ENCODE assay signal across 25 cellular contexts in the genomic region with DNA sequence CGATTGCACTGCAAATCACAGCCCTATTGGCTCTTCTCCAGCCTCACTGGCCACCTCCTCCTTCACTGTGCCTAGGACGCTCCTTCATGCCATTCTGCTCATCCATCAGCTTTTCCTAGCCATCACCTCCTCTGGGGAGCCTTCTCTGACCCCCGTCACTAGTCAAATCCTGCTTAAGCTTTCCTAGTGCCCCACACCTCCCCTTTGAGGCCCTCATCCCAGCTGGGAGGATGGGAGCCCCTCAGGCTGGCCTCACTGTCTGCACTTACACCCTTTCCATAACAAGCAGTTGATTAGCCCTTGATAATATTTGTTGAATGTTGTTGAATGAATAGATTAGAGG. TPM values are rescaled to one million over a fixed set of nuclear protein-coding genes. Genes with fewer than 3 reads are reported as not detected.
DNase-seq lines count a peak whose midpoint lies in the region; ATAC-seq, FAIRE-seq and TF ChIP-seq lines count a peak whose summit lies in the region.
"Had no signal": no experiment of that assay in that cellular context is flagged by ENCODE, and none has a peak within 500 bp of the region (broad histone marks: within the 10 kb centered on the region; RNA-seq: fewer than 3 reads in every experiment).

No MANE protein-coding gene starts in this region.

- H3K9me3 Mint-ChIP-seq in H9 (no peaks in the 10 kb centered on the region), osteocyte (ENCODE audit: unreplicated experiment) (no peaks in the 10 kb centered on the region)

- FAIRE-seq in H1 (lab: Jason Lieb, UNC), result no peak
- FAIRE-seq in H54 (lab: Jason Lieb, UNC), result no peak
- FAIRE-seq: G401.6 had no signal

- H3K27me3 ChIP-seq in H9 (ENCODE audit: insufficient read depth, low read length), result no peaks in the 10 kb centered on the region; the same call in 1 of the 2 replicates
- H3K27me3 ChIP-seq in H1 (replicated peaks in 1 of 4; ENCODE audit: control insufficient read depth in 3 of 4, extremely low read depth in 1 of 4, insufficient read depth in 3 of 4, low read length in 3 of 4), result peaks cover 0 to 10% (median 3%) of the 10 kb centered on the region in 4 experiments; a peak in 5 of 7 replicates

- H3K56ac ChIP-seq in H9 (ENCODE audit: insufficient read length, low read depth, low read length), result no peak overlapping the region
- no peak overlapping the region for H3K56ac ChIP-seq in H1 (replicated peaks; ENCODE audit: insufficient read length, low read depth, low read length)

- H2BK12ac ChIP-seq in H9 (ENCODE audit: insufficient read length, low read depth, low read length) (no peak overlapping the region), H1 (ENCODE audit: low read depth, low read length) (peak overlapping the region; percentile 60; the same call in 1 of the 2 replicates)

- no peak overlapping the region for H3K18ac ChIP-seq in H9 (ENCODE audit: insufficient read length, low read depth, low read length)
- no peak overlapping the region for H3K18ac ChIP-seq in H1 (ENCODE audit: extremely low read depth, low read length)

- WGBS in H9 (ENCODE audit: extremely low coverage, insufficient read length, low lambda C conversion rate), result no CpG with 5 or more reads among the region's 3 CpGs
- WGBS in H1 (ENCODE audit: extremely low coverage in 1 of 2, insufficient coverage in 1 of 2, insufficient read length in 1 of 2, insufficient replicate concordance in 2 of 2, low coverage in 1 of 2, low lambda C conversion rate in 2 of 2, missing lambda C conversion rate in 1 of 2), 2 experiments, result 89% methylated on average over 3 of the region's 3 CpGs; no CpG with 5 or more reads in 1 of the 2 experiments

- H3K27ac ChIP-seq in H9 (ENCODE audit: insufficient read length, low read depth, low read length), result no peak overlapping the region
- no peak overlapping the region for H3K27ac ChIP-seq in H1 (ENCODE audit: low read depth, low read length)
- H3K27ac ChIP-seq: 22Rv1, C4-2B, PC-9, RWPE1, SK-N-MC had no signal

- H2AFZ ChIP-seq in H9 (ENCODE audit: low read length) (no peak overlapping the region), H1 (ENCODE audit: low read length) (no peak overlapping the region)
- H2AFZ ChIP-seq: PC-9 had no signal

- no peak for TF ChIP-seq POLR2A in H1 (IDR thresholded peaks at IDR 0.05; ENCODE audit: control extremely low read depth in 1 of 2, low read depth in 2 of 2, low read length in 2 of 2)
- no peak for TF ChIP-seq POLR2A in GM18505 (IDR thresholded peaks at IDR 0.05; ENCODE audit: borderline replicate concordance, extremely low read depth, insufficient read depth, insufficient read length)
- TF ChIP-seq POLR2A in H54 (IDR thresholded peaks at IDR 0.05; ENCODE audit: low read depth, low read length), result no peak

- no peaks in the 10 kb centered on the region for H3K79me1 ChIP-seq in H9 (ENCODE audit: insufficient read depth, low read depth, low read length, poor library complexity, severe bottlenecking)
- no peaks in the 10 kb centered on the region for H3K79me1 ChIP-seq in H1 (ENCODE audit: low read depth, low read length)

- no peak overlapping the region for H2BK15ac ChIP-seq in H9 (ENCODE audit: low read depth, low read length)
- H2BK15ac ChIP-seq in H1 (ENCODE audit: low read length), result no peak overlapping the region

- H3K4me1 ChIP-seq in H9 (ENCODE audit: insufficient read depth, low read length), result no peaks in the 10 kb centered on the region; the same call in 1 of the 2 replicates
- H3K4me1 ChIP-seq in H1 (replicated peaks in 1 of 4; ENCODE audit: control insufficient read depth in 3 of 4, insufficient read depth in 4 of 4, low read length in 3 of 4), result no peaks in the 10 kb centered on the region; a peak in 2 of 7 replicates

- ATAC-seq in GM18505 (IDR thresholded peaks at IDR 0.05; ENCODE audit: unreplicated experiment), result no peak

- H3K36me3 ChIP-seq in H1 (ENCODE audit: control insufficient read depth in 2 of 4, insufficient read depth in 4 of 4, low read length in 3 of 4), result no peaks in the 10 kb centered on the region
- H3K36me3 ChIP-seq: MG63 had no signal

- H4K91ac ChIP-seq in H9 (ENCODE audit: insufficient read length, low read depth, low read length) (no peak overlapping the region), H1 (replicated peaks; ENCODE audit: insufficient read length, low read length) (no peak overlapping the region)

- H3K4me2 ChIP-seq in H9 (ENCODE audit: insufficient read depth, insufficient read length, low read length), result no peak overlapping the region
- H3K4me2 ChIP-seq in H1 (ENCODE audit: insufficient read depth in 1 of 2, low read depth in 2 of 2, low read length in 2 of 2), result no peak overlapping the region
- H3K4me2 ChIP-seq: PC-9 had no signal

- no peak overlapping the region for H3K4ac ChIP-seq in H9 (ENCODE audit: low read depth, low read length)
- H3K4ac ChIP-seq in H1 (replicated peaks; ENCODE audit: insufficient read length, low read depth, low read length), result no peak overlapping the region

- no peak overlapping the region for H3K23ac ChIP-seq in H9 (ENCODE audit: insufficient read length, low read depth, low read length)
- no peak overlapping the region for H3K23ac ChIP-seq in H1 (ENCODE audit: insufficient read length)

- H2BK5ac ChIP-seq in H9 (ENCODE audit: insufficient read length, low read length) (no peak overlapping the region), H1 (ENCODE audit: low read depth, low read length) (no peak overlapping the region)

- no peaks in the 10 kb centered on the region for H4K20me1 ChIP-seq in H9 (ENCODE audit: control insufficient read depth, insufficient read depth, insufficient read length)
- H4K20me1 ChIP-seq in H1 (replicated peaks in 1 of 2; ENCODE audit: control insufficient read depth in 1 of 2, insufficient read depth in 2 of 2, low read length in 2 of 2), result no peaks in the 10 kb centered on the region

- DNase-seq in NCI-H2029 treated with DMSO at 0.1 percent for 48 hours (lab: John Stamatoyannopoulos, UW) (peak; percentile 23), NCI-H2029 (lab: John Stamatoyannopoulos, UW) (no peak), H9 (peak; percentile 11), H1 (ENCODE audit: low read depth in 1 of 2, low spot score in 2 of 2) (peak in 1 of 2 experiments; percentile 24), osteocyte (ENCODE audit: extremely low spot score, unreplicated experiment) (peak; percentile 57), NCI-H2196 treated with DMSO at 0.1 percent for 48 hours (lab: John Stamatoyannopoulos, UW; ENCODE audit: unreplicated experiment) (no peak), H54 (ENCODE audit: insufficient read length, low spot score) (no peak)
- DNase-seq: Calu3; CD8-positive, alpha-beta memory T cell; MG63; NCI-H1417; NCI-H1694 treated with DMSO at 0.1 percent for 48 hours; NCI-H2107; NCI-H510A; NCI-H748 treated with DMSO at 0.1 percent for 48 hours; PC-9; SW 1271 had no signal

- H3K27ac Mint-ChIP-seq in H9 (no peak overlapping the region), osteocyte (ENCODE audit: unreplicated experiment) (no peak overlapping the region)
- H3K27ac Mint-ChIP-seq: CD8-positive, alpha-beta memory T cell had no signal

- peaks cover 8 to 10% of the 10 kb centered on the region in 2 experiments for H3K4me1 Mint-ChIP-seq in H9
- H3K4me1 Mint-ChIP-seq in osteocyte (ENCODE audit: unreplicated experiment), result no peaks in the 10 kb centered on the region
- H3K4me1 Mint-ChIP-seq: CD8-positive, alpha-beta memory T cell had no signal

- no peak overlapping the region for H4K8ac ChIP-seq in H9 (replicated peaks; ENCODE audit: insufficient read length, low read depth, low read length)
- H4K8ac ChIP-seq in H1 (ENCODE audit: extremely low read depth, insufficient read depth, low read length), result no peak overlapping the region

- no peak overlapping the region for H3T11ph ChIP-seq in H9 (ENCODE audit: low read length)

- CTCF ChIA-PET in H1 (lab: Charles Lee; ENCODE audit: partially characterized antibody), result interaction anchor here (1.2 to 50.4 kb wide), 3 partner anchors 40 to 207 kb away, joined by 5 to 984 read pairs (median 7); no protein-coding TSS in a partner anchor

- H2BK20ac ChIP-seq in H9 (ENCODE audit: low read depth, low read length, poor library complexity, severe bottlenecking), result no peak overlapping the region
- H2BK20ac ChIP-seq in H1 (ENCODE audit: low read length), result no peak overlapping the region

- H3K4me3 ChIP-seq in H1 (ENCODE audit: extremely low read depth in 1 of 4, insufficient read depth in 2 of 4, low read depth in 3 of 4, low read length in 4 of 4), result no peak overlapping the region
- H3K4me3 ChIP-seq: MG63, PC-9, SK-N-MC had no signal

- TF ChIP-seq RAD21 in H1 (IDR thresholded peaks at IDR 0.05 in 1 of 2, conservative IDR thresholded peaks at IDR 0.05 in 1 of 2; ENCODE audit: low read depth in 2 of 2, low read length in 2 of 2), result no peak

- POLR2A ChIA-PET in H1 (lab: Charles Lee; ENCODE audit: partially characterized antibody), result no interaction called here

- H2AK5ac ChIP-seq in H9 (ENCODE audit: insufficient read length, low read length) (no peak overlapping the region), H1 (ENCODE audit: low read depth, low read length) (no peak overlapping the region)

- H3K9ac ChIP-seq in H9 (ENCODE audit: extremely low read depth, insufficient read length, low read length) (no peak overlapping the region), H1 (replicated peaks in 1 of 4; ENCODE audit: extremely low read depth in 1 of 4, low read depth in 3 of 4, low read length in 3 of 4) (no peak overlapping the region)

- H3K27me3 Mint-ChIP-seq in H9 (ENCODE audit: low read depth), result peaks cover 34% of the 10 kb centered on the region
- no peaks in the 10 kb centered on the region for H3K27me3 Mint-ChIP-seq in osteocyte (ENCODE audit: unreplicated experiment)

- no peaks in the 10 kb centered on the region for H3K79me2 ChIP-seq in H9 (ENCODE audit: insufficient read depth, low read length)
- no peaks in the 10 kb centered on the region for H3K79me2 ChIP-seq in H1 (ENCODE audit: control insufficient read depth in 1 of 2, insufficient read depth in 2 of 2, low read length in 2 of 2)

- no peak overlapping the region for H3K4me3 Mint-ChIP-seq in H9
- no peak overlapping the region for H3K4me3 Mint-ChIP-seq in osteocyte (ENCODE audit: unreplicated experiment)
- H3K4me3 Mint-ChIP-seq: CD8-positive, alpha-beta memory T cell had no signal

- H3K36me3 Mint-ChIP-seq in H9 (ENCODE audit: insufficient read depth in 1 of 3, low read depth in 3 of 3) (no peaks in the 10 kb centered on the region), osteocyte (ENCODE audit: unreplicated experiment) (no peaks in the 10 kb centered on the region)

- H3K9me3 ChIP-seq in H9 (ENCODE audit: control insufficient read depth, low read depth, low read length) (no peaks in the 10 kb centered on the region), H1 (ENCODE audit: insufficient read depth in 2 of 2, low read depth in 1 of 2, low read length in 1 of 2) (no peaks in the 10 kb centered on the region)
- H3K9me3 ChIP-seq: MG63 had no signal

- H4K5ac ChIP-seq in H9 (ENCODE audit: insufficient read length, low read depth, low read length) (no peak overlapping the region), H1 (ENCODE audit: insufficient read length, low read depth, low read length) (no peak overlapping the region)

- no peaks in the 10 kb centered on the region for H3K23me2 ChIP-seq in H9 (ENCODE audit: insufficient read length, low read depth, low read length, poor library complexity, severe bottlenecking)
- no peaks in the 10 kb centered on the region for H3K23me2 ChIP-seq in H1 (ENCODE audit: low read depth, low read length)

- TF ChIP-seq CTCF in H9 (conservative IDR thresholded peaks at IDR 0.05), result no peak
- no peak for TF ChIP-seq CTCF in H1 (IDR thresholded peaks at IDR 0.05; ENCODE audit: control extremely low read depth in 1 of 3, insufficient read depth in 1 of 3, low read depth in 1 of 3, low read length in 3 of 3)
- no peak for TF ChIP-seq CTCF in osteocyte (IDR thresholded peaks at IDR 0.05)

- H2BK120ac ChIP-seq in H9 (ENCODE audit: low read depth, low read length, poor library complexity, severe bottlenecking), result no peak overlapping the region
- no peak overlapping the region for H2BK120ac ChIP-seq in H1 (replicated peaks; ENCODE audit: low read depth, low read length)

- H3K14ac ChIP-seq in H9 (ENCODE audit: insufficient read depth, low read length), result no peak overlapping the region; the same call in 1 of the 2 replicates
- H3K14ac ChIP-seq in H1 (ENCODE audit: insufficient read length), result no peak overlapping the region

- no peak for TF ChIP-seq EP300 in H1 (IDR thresholded peaks at IDR 0.05; ENCODE audit: borderline replicate concordance in 1 of 2, low read depth in 2 of 2, low read length in 2 of 2)

RNA-seq across cellular contexts. Expression of gene KLHDC7A, which starts 50.7 kb away (rescaled TPM):
- total RNA-seq in H9 (2021), result 11.4 and 11.6 TPM in 2 replicates
- 18.9 and 19.1 TPM in 2 replicates for total RNA-seq in H1 (2021; fragmentation: NEBNext Ultra II Directional; extraction: Animal tissue kit (Norgen Biotek cat#: 25700))
- 3.9 and 8.5 TPM in 2 replicates for polyA plus RNA-seq in H1 (2011; rRNA removed)
- 6.8 TPM for polyA plus RNA-seq in H1 (2011; cell fraction: cytosol; rRNA removed)
- polyA plus RNA-seq in H1 (2011; cell fraction: nucleus; rRNA removed), result 15.3 TPM
- polyA plus RNA-seq in H1 (2012, experiment 1 of 2), result 7.8 to 11.5 TPM (median 10.0 TPM) in 4 replicates
- polyA plus RNA-seq in H1 (2012, experiment 2 of 2), result 8.7 TPM
- 17.9 TPM for polyA plus RNA-seq in H1 (2013, experiment 1 of 2)
- 18.2 TPM for polyA plus RNA-seq in H1 (2013, experiment 2 of 2)
- polyA minus RNA-seq in H1 (2011; rRNA and poly(A)+ RNA removed), result 9.1 and 9.2 TPM in 2 replicates
- 11.3 TPM for polyA minus RNA-seq in H1 (2011; cell fraction: cytosol; rRNA and poly(A)+ RNA removed)
- polyA minus RNA-seq in H1 (2011; cell fraction: nucleus; rRNA and poly(A)+ RNA removed), result 21.2 TPM
- total RNA-seq in osteocyte, result not detected in 2 replicates
- total RNA-seq: CD8-positive, alpha-beta memory T cell; Daoy; LHCN-M2 had no signal
- polyA plus RNA-seq: CD8-positive, alpha-beta memory T cell had no signal

Comparison
In these comparisons a context has a peak if more than half of its experiments do, and no peak if none do; other contexts are left out.
1. DNase-seq: peak in NCI-H2029 treated with DMSO at 0.1 percent for 48 hours (single experiment), H9 (single experiment) and osteocyte (single experiment); none in NCI-H2029 (single experiment), NCI-H2196 treated with DMSO at 0.1 percent for 48 hours (single experiment) and H54 (single experiment).
2. RNA of gene KLHDC7A, which starts 50.7 kb away (total RNA-seq): 18.9 to 19.1 TPM in H1 and 11.4 to 11.6 TPM in H9; not detected in osteocyte; every median in the first group is over 10 times any median in the second.